ENCODE assay signal across 17 cellular contexts in genomic region chr20:37305079-37305478, GRCh38. TPM values are rescaled to one million over a fixed set of nuclear protein-coding genes. Genes with fewer than 3 reads are reported as not detected.
"Had no signal": no experiment of that assay in that cellular context is flagged by ENCODE, and none has a peak within 500 bp of the region (broad histone marks: within the 10 kb centered on the region; RNA-seq: fewer than 3 reads in every experiment).

No MANE protein-coding gene starts in this region.

- DNase-seq: activated CD4-positive, alpha-beta memory T cell treated with anti-CD3 and anti-CD28 coated beads, Interleukin-2, amount 10 ng/mL, durations not matched to agents 7 days and 5 days; activated naive CD4-positive, alpha-beta T cell; activated T-cell treated with anti-CD3 and anti-CD28 coated beads, Interleukin-2, amount 50 U/mL, for 72 hours; effector memory CD8-positive, alpha-beta T cell; gastrocnemius medialis; left ventricle myocardium inferior; nephron progenitor cell; stimulated activated CD4-positive, alpha-beta T cell treated with anti-CD3 and anti-CD28 coated beads, Interleukin-12 subunit alpha, Interleukin-12 subunit beta, amount 100 ng/mL, for 4 hours; stimulated activated naive CD8-positive, alpha-beta T cell treated with anti-CD3 and anti-CD28 coated beads, Interleukin-15, Interleukin-2, amounts not matched to agents 100 U/mL and 50 U/mL, for 24 hours; T-helper 9 cell had no signal

- H3K27ac ChIP-seq: epithelial cell of prostate, gastrocnemius medialis had no signal

- H3K4me3 Mint-ChIP-seq: activated CD4-positive, alpha-beta memory T cell treated with anti-CD3 and anti-CD28 coated beads, Interleukin-2, amount 10 ng/mL, durations not matched to agents 7 days and 5 days; activated T-cell treated with anti-CD3 and anti-CD28 coated beads, Interleukin-2, amount 50 U/mL, for 72 hours; central memory CD8-positive, alpha-beta T cell; effector memory CD8-positive, alpha-beta T cell; memory B cell; nephron progenitor cell had no signal

- H3K4me1 ChIP-seq: gastrocnemius medialis had no signal

- H3K27me3 ChIP-seq: gastrocnemius medialis, vagina had no signal

- H3K27me3 Mint-ChIP-seq: activated CD4-positive, alpha-beta memory T cell treated with anti-CD3 and anti-CD28 coated beads, Interleukin-2, amount 10 ng/mL, durations not matched to agents 7 days and 5 days; central memory CD8-positive, alpha-beta T cell; effector memory CD8-positive, alpha-beta T cell; memory B cell had no signal

- H3K4me3 ChIP-seq: gastrocnemius medialis, left ventricle myocardium inferior, vagina had no signal

- H3K9me3 Mint-ChIP-seq: activated CD4-positive, alpha-beta memory T cell treated with anti-CD3 and anti-CD28 coated beads, Interleukin-2, amount 10 ng/mL, durations not matched to agents 7 days and 5 days; activated T-cell treated with anti-CD3 and anti-CD28 coated beads, Interleukin-2, amount 50 U/mL, for 72 hours; central memory CD8-positive, alpha-beta T cell; effector memory CD8-positive, alpha-beta T cell; memory B cell had no signal

- ATAC-seq: activated T-cell treated with anti-CD3 and anti-CD28 coated beads, Interleukin-2, amount 50 U/mL, for 72 hours; effector memory CD8-positive, alpha-beta T cell; gastrocnemius medialis; stimulated activated naive CD8-positive, alpha-beta T cell treated with anti-CD3 and anti-CD28 coated beads, Interleukin-15, Interleukin-2, amounts not matched to agents 100 U/mL and 50 U/mL, for 24 hours had no signal

- H3K27ac Mint-ChIP-seq: activated CD4-positive, alpha-beta memory T cell treated with anti-CD3 and anti-CD28 coated beads, Interleukin-2, amount 10 ng/mL, durations not matched to agents 7 days and 5 days; activated T-cell treated with anti-CD3 and anti-CD28 coated beads, Interleukin-2, amount 50 U/mL, for 72 hours; memory B cell had no signal

- H3K9me3 ChIP-seq: gastrocnemius medialis, left ventricle myocardium inferior, vagina had no signal

RNA-seq across cellular contexts. Expression of gene GHRH, which starts 43.5 kb away (rescaled TPM):
- total RNA-seq: activated CD4-positive, alpha-beta memory T cell treated with anti-CD3 and anti-CD28 coated beads, Interleukin-2, amount 10 ng/mL, durations not matched to agents 7 days and 5 days; activated T-cell treated with anti-CD3 and anti-CD28 coated beads, Interleukin-2, amount 50 U/mL, for 72 hours; gastrocnemius medialis; osteoblast; temporal lobe; vagina had no signal
- polyA plus RNA-seq: keratinocyte had no signal
